ENCODE assay signal across 40 cellular contexts in the genomic region with DNA sequence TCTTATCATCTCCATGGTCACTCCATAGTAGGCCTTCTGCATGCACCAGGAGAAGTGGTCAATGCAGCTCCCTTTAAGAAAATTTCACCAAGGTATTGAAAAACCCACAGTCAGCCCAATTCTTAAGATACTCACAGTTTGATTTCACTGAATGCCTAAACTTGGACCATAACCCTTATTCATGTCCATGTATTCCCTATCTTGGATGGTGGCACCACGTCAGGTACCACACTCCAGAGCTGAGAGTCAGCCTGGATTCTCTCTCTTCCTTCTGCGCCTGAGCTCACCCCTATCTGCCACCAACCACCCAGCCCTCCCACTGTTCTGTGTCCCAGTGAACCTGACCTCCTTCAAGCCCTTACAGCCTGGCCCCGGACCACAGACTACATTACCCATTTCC.
"Had no signal": no experiment of that assay in that cellular context is flagged by ENCODE, and none has a peak within 500 bp of the region (broad histone marks: within the 10 kb centered on the region; RNA-seq: fewer than 3 reads in every experiment).

No MANE protein-coding gene starts in this region.

- H3K4me1 ChIP-seq: adrenal gland, body of pancreas, breast epithelium had no signal

- H3K27me3 ChIP-seq: adrenal gland, ascending aorta, body of pancreas, brain microvascular endothelial cell, breast epithelium, cardiac muscle cell had no signal

- H3K36me3 Mint-ChIP-seq: activated naive CD4-positive, alpha-beta T cell treated with anti-CD3 and anti-CD28 coated beads, Interleukin-2, amount 10 ng/mL, durations not matched to agents 7 days and 5 days; activated naive CD4-positive, alpha-beta T cell treated with anti-CD3 and anti-CD28 coated beads, Interleukin-2, amount 50 U/mL, for 24 hours; activated naive CD4-positive, alpha-beta T cell treated with anti-CD3 and anti-CD28 coated beads, Interleukin-2, amount 50 U/mL, for 72 hours; activated naive CD8-positive, alpha-beta T cell; activated naive CD8-positive, alpha-beta T cell treated with anti-CD3 and anti-CD28 coated beads for 36 hours; activated naive CD8-positive, alpha-beta T cell treated with anti-CD3 and anti-CD28 coated beads, Interleukin-2, amount 10 ng/mL, durations not matched to agents 7 days and 5 days had no signal

- H3K36me3 ChIP-seq: adrenal gland, ascending aorta, brain microvascular endothelial cell, breast epithelium, cardiac muscle cell had no signal

- ATAC-seq: activated naive CD4-positive, alpha-beta T cell treated with anti-CD3 and anti-CD28 coated beads, Interleukin-2, amount 50 U/mL, for 72 hours; activated naive CD8-positive, alpha-beta T cell treated with anti-CD3 and anti-CD28 coated beads, Interleukin-2, amount 50 U/mL, for 24 hours; activated T-cell treated with anti-CD3 and anti-CD28 coated beads, Interleukin-2, amount 50 U/mL, for 4 hours; activated T-cell treated with anti-CD3 and anti-CD28 coated beads, Interleukin-2, amount 50 U/mL, for 72 hours; activated T-helper 17 cell treated with anti-CD3 and anti-CD28 coated beads, Interleukin-2, amount 50 U/mL, for 72 hours; body of pancreas had no signal

- H3K4me3 Mint-ChIP-seq: activated naive CD4-positive, alpha-beta T cell treated with anti-CD3 and anti-CD28 coated beads for 36 hours; activated naive CD4-positive, alpha-beta T cell treated with anti-CD3 and anti-CD28 coated beads, Interleukin-2, amount 10 ng/mL, durations not matched to agents 7 days and 5 days; activated naive CD4-positive, alpha-beta T cell treated with anti-CD3 and anti-CD28 coated beads, Interleukin-2, amount 50 U/mL, for 24 hours; activated naive CD8-positive, alpha-beta T cell; activated naive CD8-positive, alpha-beta T cell treated with anti-CD3 and anti-CD28 coated beads for 36 hours; activated naive CD8-positive, alpha-beta T cell treated with anti-CD3 and anti-CD28 coated beads, Interleukin-2, amount 10 ng/mL, durations not matched to agents 7 days and 5 days; activated naive CD8-positive, alpha-beta T cell treated with anti-CD3 and anti-CD28 coated beads, Interleukin-2, amount 50 U/mL, for 24 hours; activated T-cell treated with anti-CD3 and anti-CD28 coated beads, Interleukin-2, amount 50 U/mL, for 24 hours; activated T-cell treated with anti-CD3 and anti-CD28 coated beads, Interleukin-2, amount 50 U/mL, for 4 hours; activated T-cell treated with anti-CD3 and anti-CD28 coated beads, Interleukin-2, amount 50 U/mL, for 72 hours; activated T-helper 1 cell treated with anti-CD3 and anti-CD28 coated beads, Interleukin-12 subunit alpha, Interleukin-12 subunit beta, Interleukin-2, Interleukin-4 antibody, amounts not matched to agents 30 ng/mL and 10 ng/mL and 1 ng/mL, durations not matched to agents 14 hours and 24 hours and 36 hours; activated T-helper 17 cell treated with anti-CD3 and anti-CD28 coated beads, Interleukin-2, amount 50 U/mL, for 72 hours; brain; central memory CD8-positive, alpha-beta T cell had no signal

- H3K4me1 Mint-ChIP-seq: activated naive CD4-positive, alpha-beta T cell treated with anti-CD3 and anti-CD28 coated beads, Interleukin-2, amount 10 ng/mL, durations not matched to agents 7 days and 5 days; activated naive CD4-positive, alpha-beta T cell treated with anti-CD3 and anti-CD28 coated beads, Interleukin-2, amount 50 U/mL, for 24 hours; activated naive CD8-positive, alpha-beta T cell treated with anti-CD3 and anti-CD28 coated beads for 36 hours; activated naive CD8-positive, alpha-beta T cell treated with anti-CD3 and anti-CD28 coated beads, Interleukin-2, amount 10 ng/mL, durations not matched to agents 7 days and 5 days; activated naive CD8-positive, alpha-beta T cell treated with anti-CD3 and anti-CD28 coated beads, Interleukin-2, amount 50 U/mL, for 24 hours; activated T-helper 17 cell treated with anti-CD3 and anti-CD28 coated beads, Interleukin-2, amount 50 U/mL, for 72 hours; brain; central memory CD8-positive, alpha-beta T cell had no signal

- H3K27ac ChIP-seq: adrenal gland, ascending aorta, body of pancreas, brain microvascular endothelial cell, breast epithelium, cardiac muscle cell had no signal

- H3K4me3 ChIP-seq: adrenal gland, ascending aorta, body of pancreas, breast epithelium, cardiac muscle cell had no signal

- H3K27ac Mint-ChIP-seq: activated naive CD4-positive, alpha-beta T cell treated with anti-CD3 and anti-CD28 coated beads for 36 hours; activated naive CD4-positive, alpha-beta T cell treated with anti-CD3 and anti-CD28 coated beads, Interleukin-2, amount 10 ng/mL, durations not matched to agents 7 days and 5 days; activated naive CD4-positive, alpha-beta T cell treated with anti-CD3 and anti-CD28 coated beads, Interleukin-2, amount 50 U/mL, for 24 hours; activated naive CD4-positive, alpha-beta T cell treated with anti-CD3 and anti-CD28 coated beads, Interleukin-2, amount 50 U/mL, for 72 hours; activated naive CD8-positive, alpha-beta T cell; activated naive CD8-positive, alpha-beta T cell treated with anti-CD3 and anti-CD28 coated beads for 36 hours; activated naive CD8-positive, alpha-beta T cell treated with anti-CD3 and anti-CD28 coated beads, Interleukin-2, amount 10 ng/mL, durations not matched to agents 7 days and 5 days; activated naive CD8-positive, alpha-beta T cell treated with anti-CD3 and anti-CD28 coated beads, Interleukin-2, amount 50 U/mL, for 24 hours; activated T-cell treated with anti-CD3 and anti-CD28 coated beads, Interleukin-2, amount 50 U/mL, for 24 hours; activated T-cell treated with anti-CD3 and anti-CD28 coated beads, Interleukin-2, amount 50 U/mL, for 72 hours; activated T-helper 1 cell treated with anti-CD3 and anti-CD28 coated beads, Interleukin-12 subunit alpha, Interleukin-12 subunit beta, Interleukin-2, Interleukin-4 antibody, amounts not matched to agents 30 ng/mL and 10 ng/mL and 1 ng/mL, durations not matched to agents 14 hours and 24 hours and 36 hours; activated T-helper 17 cell treated with anti-CD3 and anti-CD28 coated beads, Interleukin-2, amount 50 U/mL, for 72 hours; activated T-helper 2 cell treated with anti-CD3 and anti-CD28 coated beads, Interferon-gamma antibody, Interleukin-2, Interleukin-4, amounts not matched to agents 10 μg/mL and 5 μg/mL and 100 μg/mL, durations not matched to agents 14 hours and 24 hours and 36 hours; brain had no signal

- H3K27me3 Mint-ChIP-seq: activated naive CD4-positive, alpha-beta T cell treated with anti-CD3 and anti-CD28 coated beads, Interleukin-2, amount 10 ng/mL, durations not matched to agents 7 days and 5 days; activated naive CD8-positive, alpha-beta T cell treated with anti-CD3 and anti-CD28 coated beads, Interleukin-2, amount 10 ng/mL, durations not matched to agents 7 days and 5 days had no signal

- DNase-seq: activated effector memory CD4-positive, alpha-beta T cell treated with anti-CD3 and anti-CD28 coated beads, Interleukin-2, amount 50 U/mL, for 16 hours; activated effector memory CD4-positive, alpha-beta T cell treated with Interleukin-2 at 50 U/mL for 16 hours; activated gamma-delta T cell; activated gamma-delta T cell treated with Interleukin-2 at 50 U/mL for 16 hours; activated naive CD4-positive, alpha-beta T cell; activated naive CD4-positive, alpha-beta T cell treated with anti-CD3 and anti-CD28 coated beads for 36 hours; activated naive CD4-positive, alpha-beta T cell treated with anti-CD3 and anti-CD28 coated beads, Interleukin-2, amount 10 ng/mL, durations not matched to agents 7 days and 5 days; activated naive CD4-positive, alpha-beta T cell treated with anti-CD3 and anti-CD28 coated beads, Interleukin-2, amount 50 U/mL, for 16 hours; activated naive CD4-positive, alpha-beta T cell treated with Interleukin-2 at 50 U/mL for 16 hours; activated naive CD8-positive, alpha-beta T cell treated with anti-CD3 and anti-CD28 coated beads for 36 hours; activated naive CD8-positive, alpha-beta T cell treated with anti-CD3 and anti-CD28 coated beads, Interleukin-2, amount 10 ng/mL, durations not matched to agents 7 days and 5 days; activated naive CD8-positive, alpha-beta T cell treated with anti-CD3 and anti-CD28 coated beads, Interleukin-2, amount 50 U/mL, for 24 hours; activated T-cell treated with anti-CD3 and anti-CD28 coated beads, Interleukin-2, amount 50 U/mL, for 1 hour; activated T-cell treated with anti-CD3 and anti-CD28 coated beads, Interleukin-2, amount 50 U/mL, for 24 hours; activated T-cell treated with anti-CD3 and anti-CD28 coated beads, Interleukin-2, amount 50 U/mL, for 4 hours; activated T-cell treated with anti-CD3 and anti-CD28 coated beads, Interleukin-2, amount 50 U/mL, for 48 hours; activated T-cell treated with anti-CD3 and anti-CD28 coated beads, Interleukin-2, amount 50 U/mL, for 72 hours; adrenal gland; amniotic stem cell; amygdala; anterior cingulate cortex; aorta; body of pancreas; brain microvascular endothelial cell; caudate nucleus; central memory CD4-positive, alpha-beta T cell; cerebellar nuclear complex had no signal

- H3K9me3 ChIP-seq: adrenal gland, ascending aorta, body of pancreas, breast epithelium had no signal

- H3K9me3 Mint-ChIP-seq: activated naive CD4-positive, alpha-beta T cell treated with anti-CD3 and anti-CD28 coated beads for 36 hours; activated naive CD4-positive, alpha-beta T cell treated with anti-CD3 and anti-CD28 coated beads, Interleukin-2, amount 10 ng/mL, durations not matched to agents 7 days and 5 days; activated naive CD4-positive, alpha-beta T cell treated with anti-CD3 and anti-CD28 coated beads, Interleukin-2, amount 50 U/mL, for 24 hours; activated naive CD8-positive, alpha-beta T cell treated with anti-CD3 and anti-CD28 coated beads for 36 hours; activated naive CD8-positive, alpha-beta T cell treated with anti-CD3 and anti-CD28 coated beads, Interleukin-2, amount 10 ng/mL, durations not matched to agents 7 days and 5 days; activated naive CD8-positive, alpha-beta T cell treated with anti-CD3 and anti-CD28 coated beads, Interleukin-2, amount 50 U/mL, for 24 hours; activated T-cell treated with anti-CD3 and anti-CD28 coated beads, Interleukin-2, amount 50 U/mL, for 24 hours; activated T-cell treated with anti-CD3 and anti-CD28 coated beads, Interleukin-2, amount 50 U/mL, for 72 hours; activated T-helper 1 cell treated with anti-CD3 and anti-CD28 coated beads, Interleukin-12 subunit alpha, Interleukin-12 subunit beta, Interleukin-2, Interleukin-4 antibody, amounts not matched to agents 30 ng/mL and 10 ng/mL and 1 ng/mL, durations not matched to agents 14 hours and 24 hours and 36 hours; activated T-helper 2 cell treated with anti-CD3 and anti-CD28 coated beads, Interferon-gamma antibody, Interleukin-2, Interleukin-4, amounts not matched to agents 10 μg/mL and 5 μg/mL and 100 μg/mL, durations not matched to agents 14 hours and 24 hours and 36 hours; central memory CD8-positive, alpha-beta T cell had no signal

- FAIRE-seq: astrocyte, bronchial epithelial cell had no signal
